8 cellular contexts compared by ENCODE assay signal in genomic region chr6:163415176-163415619, GRCh38. TPM values are rescaled to one million over a fixed set of nuclear protein-coding genes. Genes with fewer than 3 reads are reported as not detected.
DNase-seq lines count a peak whose midpoint lies in the region; ATAC-seq and TF ChIP-seq lines count a peak whose summit lies in the region.

No MANE protein-coding gene starts in this region.

- H3K4me2 ChIP-seq in SU-DHL-6 (ENCODE audit: low read depth, low read length, poor library complexity, severe bottlenecking): peak overlapping the region; percentile 97

- peaks cover 30% of the 10 kb centered on the region for H4K20me1 ChIP-seq in SU-DHL-6 (ENCODE audit: low read depth, low read length)

- no peak for ATAC-seq in CD4-positive, CD25-positive, alpha-beta regulatory T cell (ENCODE audit: low read depth in 2 of 2)
- peak; percentile 0 for ATAC-seq in GM21786 (IDR thresholded peaks at IDR 0.05; ENCODE audit: unreplicated experiment)
- no peak for ATAC-seq in naive thymus-derived CD4-positive, alpha-beta T cell

- peaks cover 18% of the 10 kb centered on the region for H3F3A ChIP-seq in SU-DHL-6 (ENCODE audit: insufficient read depth)

- peaks cover 32 to 54% (median 42%) of the 10 kb centered on the region in 4 donors for H3K4me1 Mint-ChIP-seq in CD4-positive, CD25-positive, alpha-beta regulatory T cell
- H3K4me1 Mint-ChIP-seq in naive thymus-derived CD4-positive, alpha-beta T cell: peaks cover 32 to 59% (median 51%) of the 10 kb centered on the region in 7 donors

- H3K27ac ChIP-seq in CD4-positive, CD25-positive, alpha-beta regulatory T cell (ENCODE audit: insufficient read depth, low read length, poor library complexity, severe bottlenecking): peak overlapping the region; percentile 73
- peak overlapping the region; percentile 78 for H3K27ac ChIP-seq in SU-DHL-6 (ENCODE audit: low read depth, low read length)
- peak overlapping the region; percentile 90 for H3K27ac ChIP-seq in colonic mucosa
- peak overlapping the region; percentile 90 for H3K27ac ChIP-seq in naive thymus-derived CD4-positive, alpha-beta T cell (ENCODE audit: low read depth, low read length)

- peak overlapping the region; percentile 84 for H3K9ac ChIP-seq in SU-DHL-6 (ENCODE audit: low read length)
- H3K9ac ChIP-seq in colonic mucosa (ENCODE audit: low read depth in 2 of 2, low read length in 2 of 2): peak overlapping the region; percentile 26 to 84

- H3K9me3 ChIP-seq in CD4-positive, CD25-positive, alpha-beta regulatory T cell (ENCODE audit: control insufficient read depth in 2 of 2, low read length in 2 of 2): no peaks in the 10 kb centered on the region
- no peaks in the 10 kb centered on the region for H3K9me3 ChIP-seq in SU-DHL-6 (ENCODE audit: insufficient read depth, low read length)
- H3K9me3 ChIP-seq in colonic mucosa: no peaks in the 10 kb centered on the region
- H3K9me3 ChIP-seq in naive thymus-derived CD4-positive, alpha-beta T cell (ENCODE audit: control insufficient read depth in 2 of 3, low read length in 3 of 3): no peaks in the 10 kb centered on the region

- peaks cover 15% of the 10 kb centered on the region for H3K27me3 Mint-ChIP-seq in CD4-positive, CD25-positive, alpha-beta regulatory T cell
- peaks cover 0 to 14% (median 0%) of the 10 kb centered on the region in 5 donors for H3K27me3 Mint-ChIP-seq in naive thymus-derived CD4-positive, alpha-beta T cell

- POLR2A ChIA-PET in naive thymus-derived CD4-positive, alpha-beta T cell (lab: Charles Lee): interaction anchor here (0.6 to 2.6 kb wide), 4 partner anchors 9 to 46 kb away, joined by 3 to 14 read pairs (median 10); no protein-coding TSS in a partner anchor

- H3K4me3 ChIP-seq in CD4-positive, CD25-positive, alpha-beta regulatory T cell (ENCODE audit: low read depth, low read length): peak overlapping the region; percentile 65
- H3K4me3 ChIP-seq in SU-DHL-6 (ENCODE audit: insufficient read depth, low read length, poor library complexity, severe bottlenecking) (peak overlapping the region; percentile 72), colonic mucosa (peak overlapping the region; percentile 54)
- peak overlapping the region; percentile 41 for H3K4me3 ChIP-seq in naive thymus-derived CD4-positive, alpha-beta T cell (ENCODE audit: low read length)

- peaks cover 46% of the 10 kb centered on the region for H3K79me2 ChIP-seq in SU-DHL-6 (ENCODE audit: insufficient read depth, low read length)

- no peaks in the 10 kb centered on the region for H3K9me3 Mint-ChIP-seq in CD4-positive, CD25-positive, alpha-beta regulatory T cell
- H3K9me3 Mint-ChIP-seq in naive thymus-derived CD4-positive, alpha-beta T cell: peaks cover 0 to 1% (median 0%) of the 10 kb centered on the region in 11 donors

- peaks cover 30% of the 10 kb centered on the region for H3K4me1 ChIP-seq in CD4-positive, CD25-positive, alpha-beta regulatory T cell (ENCODE audit: control insufficient read depth, insufficient read depth, low read length, poor library complexity, severe bottlenecking)
- no peaks in the 10 kb centered on the region for H3K4me1 ChIP-seq in colonic mucosa
- H3K4me1 ChIP-seq in naive thymus-derived CD4-positive, alpha-beta T cell (ENCODE audit: control insufficient read depth in 2 of 2, insufficient read depth in 2 of 2, low read length in 2 of 2): peaks cover 5 to 28% of the 10 kb centered on the region in 2 donors

- intact Hi-C loops in colonic mucosa (cut with DNase I): no loop called here
- intact Hi-C loops in naive thymus-derived CD4-positive, alpha-beta T cell (cut with micrococcal nuclease): loop anchor here in 1 of 2 donors (5.0 to 10.0 kb wide), 2 partner anchors 340 to 1512 kb away; no protein-coding TSS in a partner anchor

- peak in 2 of 3 donors; percentile 34 to 39 for DNase-seq in CD4-positive, CD25-positive, alpha-beta regulatory T cell
- DNase-seq in colonic mucosa: no peak
- DNase-seq in naive thymus-derived CD4-positive, alpha-beta T cell: peak in 8 of 9 donors; percentile 21 to 47 (median 36)
- DNase-seq in SKM-1 (lab: John Stamatoyannopoulos, UW; ENCODE audit: unreplicated experiment): no peak
- DNase-seq in DMS153 treated with DMSO at 0.1 percent for 48 hours (lab: John Stamatoyannopoulos, UW; ENCODE audit: unreplicated experiment): no peak
- no peak for DNase-seq in pons (ENCODE audit: low spot score)

- H3K36me3 ChIP-seq in CD4-positive, CD25-positive, alpha-beta regulatory T cell (ENCODE audit: control insufficient read depth, insufficient read depth, low read length): no peaks in the 10 kb centered on the region
- no peaks in the 10 kb centered on the region for H3K36me3 ChIP-seq in SU-DHL-6 (ENCODE audit: low read length)
- no peaks in the 10 kb centered on the region for H3K36me3 ChIP-seq in colonic mucosa
- H3K36me3 ChIP-seq in naive thymus-derived CD4-positive, alpha-beta T cell (ENCODE audit: control insufficient read depth in 2 of 3, insufficient read depth in 3 of 3, low read length in 3 of 3): no peaks in the 10 kb centered on the region

- H3K9me2 ChIP-seq in SU-DHL-6 (replicated peaks; ENCODE audit: insufficient read depth, low read length): no peaks in the 10 kb centered on the region

- TF ChIP-seq CTCF in SU-DHL-6 (IDR thresholded peaks at IDR 0.05; ENCODE audit: insufficient read depth, low read length, poor library complexity, severe bottlenecking) (no peak), colonic mucosa (IDR thresholded peaks at IDR 0.05) (no peak)

- no peaks in the 10 kb centered on the region for H3K27me3 ChIP-seq in CD4-positive, CD25-positive, alpha-beta regulatory T cell (ENCODE audit: control insufficient read depth, insufficient read depth, low read length)
- H3K27me3 ChIP-seq in SU-DHL-6 (ENCODE audit: low read length): no peaks in the 10 kb centered on the region
- H3K27me3 ChIP-seq in colonic mucosa: peaks cover 22% of the 10 kb centered on the region
- H3K27me3 ChIP-seq in naive thymus-derived CD4-positive, alpha-beta T cell (ENCODE audit: control insufficient read depth in 2 of 2, insufficient read depth in 2 of 2, low read length in 2 of 2): no peaks in the 10 kb centered on the region

- H3K27ac Mint-ChIP-seq in CD4-positive, CD25-positive, alpha-beta regulatory T cell: peak overlapping the region in 2 of 3 donors; percentile 71 to 89
- H3K27ac Mint-ChIP-seq in naive thymus-derived CD4-positive, alpha-beta T cell: peak overlapping the region in 8 of 9 donors; percentile 83 to 91 (median 89)

- no peak overlapping the region for H2AFZ ChIP-seq in SU-DHL-6 (ENCODE audit: low read depth, low read length, severe bottlenecking)

- CTCF ChIA-PET in naive thymus-derived CD4-positive, alpha-beta T cell (lab: Charles Lee): interaction anchor here (1.7 kb wide), 1 partner anchor 137 kb away, joined by 6 read pairs; no protein-coding TSS in a partner anchor

- H3K4me3 Mint-ChIP-seq in CD4-positive, CD25-positive, alpha-beta regulatory T cell: peak overlapping the region; percentile 83 to 90 (median 87)
- H3K4me3 Mint-ChIP-seq in naive thymus-derived CD4-positive, alpha-beta T cell: peak overlapping the region; percentile 73 to 96 (median 86)

- no peaks in the 10 kb centered on the region for H3K36me3 Mint-ChIP-seq in CD4-positive, CD25-positive, alpha-beta regulatory T cell
- H3K36me3 Mint-ChIP-seq in naive thymus-derived CD4-positive, alpha-beta T cell: peaks cover 0 to 5% (median 0%) of the 10 kb centered on the region in 5 donors

RNA-seq across cellular contexts. Expression of gene QKI, which starts 0.7 kb away (rescaled TPM):
- total RNA-seq in CD4-positive, CD25-positive, alpha-beta regulatory T cell: 89.7 TPM
- polyA plus RNA-seq in CD4-positive, CD25-positive, alpha-beta regulatory T cell: 10 to 100 TPM; 10.0 to 22.2 (median 13.7) TPM
- total RNA-seq in colonic mucosa: 10 to 100 TPM in 1 of 2 donors, 1 to 10 TPM in 1; 9.1 to 28.0 TPM
- 100 to 1,000 TPM in 1 of 5 experiments, 10 to 100 TPM in 4; 70.1 to 147 (median 72.8) TPM for total RNA-seq in naive thymus-derived CD4-positive, alpha-beta T cell
- 10 to 100 TPM; 15.0 to 20.8 TPM for polyA plus RNA-seq in naive thymus-derived CD4-positive, alpha-beta T cell

Comparison
In these comparisons a context has a peak if more than half of its experiments do, and no peak if none do; other contexts are left out.
1. DNase-seq: peak in CD4-positive, CD25-positive, alpha-beta regulatory T cell (2 of 3) and naive thymus-derived CD4-positive, alpha-beta T cell (8 of 9); none in colonic mucosa (single experiment), SKM-1 (single experiment), DMS153 treated with DMSO at 0.1 percent for 48 hours (single experiment) and pons (single experiment).
2. Peak in every context shown above with its lines, with median percentiles within 50 percentile points of each other: H3K27ac ChIP-seq and H3K4me3 ChIP-seq.